In genomic region chr9:8627944-8628679, GRCh38 we compare ENCODE assay signal across 17 cellular contexts.
A peak's percentile ranks its signal among the peaks of the same experiment; 100 is the strongest.
DNase-seq lines count a peak whose midpoint lies in the region; ATAC-seq and TF ChIP-seq lines count a peak whose summit lies in the region.
"Had no signal": no experiment of that assay in that cellular context is flagged by ENCODE, and none has a peak within 500 bp of the region (broad histone marks: within the 10 kb centered on the region; RNA-seq: fewer than 3 reads in every experiment).

No MANE protein-coding gene starts in this region.

- no peaks in the 10 kb centered on the region for H3K36me3 ChIP-seq in psoas muscle (ENCODE audit: insufficient read depth in 1 of 2, low read depth in 1 of 2)
- H3K36me3 ChIP-seq in mesenchymal stem cell (ENCODE audit: control insufficient read depth in 1 of 2, insufficient read depth in 2 of 2, low read depth in 1 of 2, low read length in 2 of 2): no peaks in the 10 kb centered on the region
- no peaks in the 10 kb centered on the region for H3K36me3 ChIP-seq in BE2C
- H3K36me3 ChIP-seq: MG63, vagina had no signal

- no peak overlapping the region for H2AK5ac ChIP-seq in mesenchymal stem cell (ENCODE audit: low read length, severe bottlenecking)

- H3K9me3 ChIP-seq in psoas muscle (no peaks in the 10 kb centered on the region), mesenchymal stem cell (ENCODE audit: control insufficient read depth, low read length) (no peaks in the 10 kb centered on the region), BE2C (no peaks in the 10 kb centered on the region)
- H3K9me3 ChIP-seq: MG63, vagina had no signal

- no peak overlapping the region for H2BK120ac ChIP-seq in mesenchymal stem cell (ENCODE audit: low read depth, low read length)

- H3K27ac ChIP-seq in psoas muscle (no peak overlapping the region), mesenchymal stem cell (ENCODE audit: low read length, poor library complexity, severe bottlenecking) (no peak overlapping the region)
- H3K27ac ChIP-seq: skin epidermis, vagina had no signal

- intact Hi-C loops in psoas muscle (cut with DNase I): no loop called here

- H3K27me3 ChIP-seq in psoas muscle (ENCODE audit: insufficient read depth in 3 of 3, low read length in 2 of 3) (no peaks in the 10 kb centered on the region), mesenchymal stem cell (ENCODE audit: control insufficient read depth in 1 of 2, insufficient read depth in 1 of 2, low read length in 2 of 2) (no peaks in the 10 kb centered on the region), BE2C (no peaks in the 10 kb centered on the region)
- H3K27me3 ChIP-seq: MG63, vagina had no signal

- H2AFZ ChIP-seq in mesenchymal stem cell (ENCODE audit: low read depth, low read length): no peak overlapping the region

- TF ChIP-seq CTCF in epithelial cell of esophagus (IDR thresholded peaks at IDR 0.05; ENCODE audit: insufficient read depth, low read depth, low read length, missing control alignments) (no peak), psoas muscle (IDR thresholded peaks at IDR 0.05) (no peak), BE2C (IDR thresholded peaks at IDR 0.05; ENCODE audit: low read depth, low read length) (no peak)

- no peak overlapping the region for H3K4me2 ChIP-seq in mesenchymal stem cell (ENCODE audit: low read length, poor library complexity, severe bottlenecking)

- H2BK12ac ChIP-seq in mesenchymal stem cell (ENCODE audit: low read length in 2 of 2): no peak overlapping the region

- H3K23ac ChIP-seq in mesenchymal stem cell (ENCODE audit: low read length in 2 of 2): no peak overlapping the region

- H3K18ac ChIP-seq in mesenchymal stem cell (ENCODE audit: low read depth in 1 of 2, low read length in 2 of 2): no peak overlapping the region

- H3K4me3 ChIP-seq in epithelial cell of esophagus (ENCODE audit: low read length): no peak overlapping the region
- no peak overlapping the region for H3K4me3 ChIP-seq in psoas muscle
- H3K4me3 ChIP-seq in mesenchymal stem cell (ENCODE audit: insufficient read depth in 1 of 2, low read depth in 1 of 2, low read length in 2 of 2): no peak overlapping the region
- H3K4me3 ChIP-seq in BE2C (ENCODE audit: low read depth, low read length): no peak overlapping the region
- H3K4me3 ChIP-seq: MG63, skin epidermis, vagina had no signal

- no peaks in the 10 kb centered on the region for H3K79me1 ChIP-seq in mesenchymal stem cell (replicated peaks; ENCODE audit: low read length, poor library complexity, severe bottlenecking)

- H3K14ac ChIP-seq in mesenchymal stem cell (ENCODE audit: low read length in 2 of 2): no peak overlapping the region

- no peak overlapping the region for H2BK5ac ChIP-seq in mesenchymal stem cell (ENCODE audit: low read depth, low read length, poor library complexity, severe bottlenecking)

- no peak overlapping the region for H2BK15ac ChIP-seq in mesenchymal stem cell (ENCODE audit: low read depth, poor library complexity, severe bottlenecking)

- 35 to 46% (median 41%) methylated on average over 8 of the region's 8 CpGs for WGBS in psoas muscle, 3 donors
- WGBS in mesenchymal stem cell: 90% methylated on average over 6 of the region's 8 CpGs

- H3K9ac ChIP-seq in mesenchymal stem cell (ENCODE audit: low read length): no peak overlapping the region

- no peak overlapping the region for H3K4ac ChIP-seq in mesenchymal stem cell (ENCODE audit: low read depth in 1 of 2, low read length in 2 of 2)

- no peak overlapping the region for H4K91ac ChIP-seq in mesenchymal stem cell (ENCODE audit: low read length)

- H3K4me1 ChIP-seq in psoas muscle: no peaks in the 10 kb centered on the region
- no peaks in the 10 kb centered on the region for H3K4me1 ChIP-seq in mesenchymal stem cell (ENCODE audit: control insufficient read depth, insufficient read depth, low read depth, low read length)
- no peaks in the 10 kb centered on the region for H3K4me1 ChIP-seq in BE2C
- H3K4me1 ChIP-seq: vagina had no signal

- peak; percentile 37 for DNase-seq in NCI-H1105 (lab: John Stamatoyannopoulos, UW)
- DNase-seq in NCI-H2227 treated with DMSO at 0.1 percent for 48 hours (lab: John Stamatoyannopoulos, UW): peak; percentile 95
- DNase-seq in epithelial cell of esophagus (ENCODE audit: low read depth): peak; percentile 93
- DNase-seq in psoas muscle: no peak
- no peak for DNase-seq in mesenchymal stem cell
- no peak for DNase-seq in BE2C
- no peak for DNase-seq in RKO (ENCODE audit: low spot score)
- DNase-seq: activated CD4-positive, CD25-positive, alpha-beta regulatory T cell; activated gamma-delta T cell; effector CD8-positive, alpha-beta T cell; MG63; NCI-H524 treated with DMSO at 0.1 percent for 48 hours; stimulated activated naive B cell treated with anti-CD40 and anti-IgM and Interleukin-4, amounts not matched to agents 10 μg/mL and 1 μg/mL and 100 μg/mL, for 72 hours; T-cell had no signal

- peak in 3 of 4 donors; percentile 37 to 74 (median 68) for ATAC-seq in psoas muscle
- no peak for ATAC-seq in GM21528 (IDR thresholded peaks at IDR 0.05; ENCODE audit: low FRiP score, unreplicated experiment)
- ATAC-seq: stimulated activated naive B cell treated with anti-CD40 and anti-IgM and Interleukin-4, amounts not matched to agents 10 μg/mL and 1 μg/mL and 100 μg/mL, for 72 hours; T-cell had no signal

- H4K8ac ChIP-seq in mesenchymal stem cell (ENCODE audit: low read length): no peak overlapping the region

Comparison
In these comparisons a context has a peak if more than half of its experiments do, and no peak if none do; other contexts are left out.
1. DNase-seq: peak in NCI-H1105 (single experiment), NCI-H2227 treated with DMSO at 0.1 percent for 48 hours (single experiment) and epithelial cell of esophagus (single experiment); none in psoas muscle (0 of 2), mesenchymal stem cell (single experiment), BE2C (single experiment) and RKO (single experiment).